ENCODE assay signal across 37 cellular contexts in genomic region chr12:122141911-122142725, GRCh38. TPM values are rescaled to one million over a fixed set of nuclear protein-coding genes. Genes with fewer than 3 reads are reported as not detected.
"Had no signal": no experiment of that assay in that cellular context is flagged by ENCODE, and none has a peak within 500 bp of the region (broad histone marks: within the 10 kb centered on the region; RNA-seq: fewer than 3 reads in every experiment).

No MANE protein-coding gene starts in this region.

- H3K4me3 ChIP-seq: coronary artery, heart left ventricle, left ventricle myocardium inferior, mucosa of descending colon, pancreas, right atrium auricular region, testis, transverse colon, uterus had no signal

- H3K27ac Mint-ChIP-seq: activated CD4-positive, alpha-beta memory T cell treated with anti-CD3 and anti-CD28 coated beads for 36 hours; activated naive CD4-positive, alpha-beta T cell treated with anti-CD3 and anti-CD28 coated beads for 36 hours; activated T-helper 1 cell treated with anti-CD3 and anti-CD28 coated beads, Interleukin-12 subunit alpha, Interleukin-12 subunit beta, Interleukin-2, Interleukin-4 antibody, amounts not matched to agents 30 ng/mL and 10 ng/mL and 1 ng/mL, durations not matched to agents 14 hours and 24 hours and 36 hours; effector memory CD8-positive, alpha-beta T cell; naive B cell; nephron progenitor cell; T-helper 1 cell treated with Interleukin-12 subunit alpha and Interleukin-12 subunit beta and Interleukin-4 antibody, amounts not matched to agents 30 μg/mL and 1 μg/mL, for 36 hours had no signal

- H3K27ac ChIP-seq: brain microvascular endothelial cell, coronary artery, heart left ventricle, left ventricle myocardium inferior, pancreas, right atrium auricular region, testis, transverse colon, uterus, WERI-Rb-1 had no signal

- ATAC-seq: activated CD4-positive, CD25-positive, alpha-beta regulatory T cell treated with anti-CD3 and anti-CD28 coated beads, Interleukin-2, amount 50 U/mL, for 24 hours; effector memory CD8-positive, alpha-beta T cell; heart left ventricle; mucosa of descending colon; pancreas had no signal

- DNase-seq: activated CD4-positive, alpha-beta memory T cell treated with anti-CD3 and anti-CD28 coated beads for 36 hours; activated CD4-positive, alpha-beta T cell treated with anti-CD3 and anti-CD28 coated beads for 48 hours; activated CD8-positive, alpha-beta memory T cell treated with anti-CD3 and anti-CD28 coated beads, Interleukin-2, amount 50 U/mL, for 4 hours; activated effector memory CD4-positive, alpha-beta T cell treated with anti-CD3 and anti-CD28 coated beads, Interleukin-2, amount 50 U/mL, for 16 hours; activated naive CD4-positive, alpha-beta T cell treated with anti-CD3 and anti-CD28 coated beads for 36 hours; activated T-cell treated with anti-CD3 and anti-CD28 coated beads, Interleukin-2, amount 50 U/mL, for 1 hour; amniotic stem cell; brain microvascular endothelial cell; effector memory CD8-positive, alpha-beta T cell; heart left ventricle; left ventricle myocardium inferior; naive B cell; nephron progenitor cell; stimulated activated naive CD4-positive, alpha-beta T cell; SW 1271; T-helper 9 cell; testis; transverse colon; uterus; WERI-Rb-1 had no signal

- H3K9me3 ChIP-seq: heart left ventricle, left ventricle myocardium inferior, mucosa of descending colon, pancreas, right atrium auricular region, testis, transverse colon, uterus had no signal

- H3K4me3 Mint-ChIP-seq: activated CD4-positive, alpha-beta memory T cell treated with anti-CD3 and anti-CD28 coated beads for 36 hours; activated naive CD4-positive, alpha-beta T cell treated with anti-CD3 and anti-CD28 coated beads for 36 hours; activated T-helper 1 cell treated with anti-CD3 and anti-CD28 coated beads, Interleukin-12 subunit alpha, Interleukin-12 subunit beta, Interleukin-2, Interleukin-4 antibody, amounts not matched to agents 30 ng/mL and 10 ng/mL and 1 ng/mL, durations not matched to agents 14 hours and 24 hours and 36 hours; effector memory CD8-positive, alpha-beta T cell; naive B cell; nephron progenitor cell; T-helper 1 cell treated with Interleukin-12 subunit alpha and Interleukin-12 subunit beta and Interleukin-4 antibody, amounts not matched to agents 30 μg/mL and 1 μg/mL, for 36 hours had no signal

- H3K27me3 ChIP-seq: brain microvascular endothelial cell, heart left ventricle, pancreas, right atrium auricular region, testis, transverse colon, uterus had no signal

- H3K4me1 ChIP-seq: heart left ventricle, pancreas, right atrium auricular region, testis, transverse colon, uterus had no signal

- H3K27me3 Mint-ChIP-seq: activated CD4-positive, alpha-beta memory T cell treated with anti-CD3 and anti-CD28 coated beads for 36 hours; effector memory CD8-positive, alpha-beta T cell; naive B cell had no signal

- H3K9me3 Mint-ChIP-seq: activated CD4-positive, alpha-beta memory T cell treated with anti-CD3 and anti-CD28 coated beads for 36 hours; activated naive CD4-positive, alpha-beta T cell treated with anti-CD3 and anti-CD28 coated beads for 36 hours; activated T-helper 1 cell treated with anti-CD3 and anti-CD28 coated beads, Interleukin-12 subunit alpha, Interleukin-12 subunit beta, Interleukin-2, Interleukin-4 antibody, amounts not matched to agents 30 ng/mL and 10 ng/mL and 1 ng/mL, durations not matched to agents 14 hours and 24 hours and 36 hours; effector memory CD8-positive, alpha-beta T cell; naive B cell; T-helper 1 cell treated with Interleukin-12 subunit alpha and Interleukin-12 subunit beta and Interleukin-4 antibody, amounts not matched to agents 30 μg/mL and 1 μg/mL, for 36 hours had no signal

- H3K36me3 ChIP-seq: uterus had no signal

RNA-seq across cellular contexts. Expression of gene IL31, which starts 31.9 kb away (rescaled TPM):
- total RNA-seq: activated naive CD4-positive, alpha-beta T cell treated with anti-CD3 and anti-CD28 coated beads for 36 hours; astrocyte; cardiac septum; cerebellum; endothelial cell of umbilical vein; fibroblast of lung; fibroblast of villous mesenchyme; heart left ventricle; left ventricle myocardium inferior; lung microvascular endothelial cell; mesenteric fat pad; mucosa of descending colon; pancreas; pulmonary artery endothelial cell; right atrium auricular region; testis; transverse colon; uterus had no signal
- polyA plus RNA-seq: endothelial cell of umbilical vein, esophagus, fibroblast of lung, heart left ventricle, pancreas had no signal
